8 cellular contexts compared by ENCODE assay signal in the genomic region with DNA sequence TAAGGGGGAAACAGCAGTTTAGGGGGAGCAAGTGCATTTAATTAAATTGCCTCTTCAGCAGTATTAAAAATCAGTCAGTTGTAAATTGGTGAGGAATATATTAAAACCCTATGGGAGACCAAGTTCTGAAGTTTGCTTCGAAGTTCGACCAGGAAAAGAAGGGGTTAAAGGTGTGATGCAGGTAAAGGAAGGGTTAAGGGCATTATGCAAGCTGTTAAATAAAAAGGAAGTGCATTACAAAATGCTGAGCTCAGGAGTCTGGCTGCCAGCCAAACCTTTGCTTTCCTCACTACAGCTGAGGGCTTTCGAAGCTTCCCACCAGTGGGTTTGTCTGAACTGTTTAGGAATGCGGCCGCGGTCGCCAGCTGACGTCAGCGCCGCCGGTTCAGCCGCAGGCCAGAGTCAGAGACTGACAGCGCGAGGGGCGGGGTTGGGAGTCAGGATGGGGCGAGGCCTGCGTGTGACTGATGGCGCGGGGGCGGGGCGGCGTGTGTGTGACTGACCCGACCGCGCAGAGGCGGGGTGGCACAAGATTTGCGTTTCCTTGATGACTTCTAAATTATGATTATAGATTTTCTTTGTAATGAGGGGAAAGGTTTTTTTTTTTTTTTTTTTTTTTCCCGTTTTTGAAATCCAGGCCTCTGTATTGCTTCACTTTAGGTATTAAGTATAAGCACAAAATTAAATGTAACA.
DNase-seq lines count a peak whose midpoint lies in the region; ATAC-seq, FAIRE-seq and TF ChIP-seq lines count a peak whose summit lies in the region.

No MANE protein-coding gene starts in this region.

- H3K27ac ChIP-seq in SU-DHL-6 (ENCODE audit: low read depth, low read length) (no peak overlapping the region), suprapubic skin (peak overlapping the region; percentile 11)

- H3K4me3 ChIP-seq in SU-DHL-6 (ENCODE audit: insufficient read depth, low read length, poor library complexity, severe bottlenecking) (no peak overlapping the region), suprapubic skin (peak overlapping the region; percentile 5)

- peak; percentile 100 for ATAC-seq in HG02852 (IDR thresholded peaks at IDR 0.05; ENCODE audit: unreplicated experiment)
- peak; percentile 99 for ATAC-seq in activated naive CD8-positive, alpha-beta T cell treated with anti-CD3 and anti-CD28 coated beads, Interleukin-2, amount 10 ng/mL, durations not matched to agents 7 days and 5 days (ENCODE audit: low read depth)
- peak; percentile 99 for ATAC-seq in omental fat pad (ENCODE audit: low FRiP score)

- TF ChIP-seq EP300 in suprapubic skin (IDR thresholded peaks at IDR 0.05) = peak; percentile 71

- H3K27me3 Mint-ChIP-seq in activated naive CD8-positive, alpha-beta T cell treated with anti-CD3 and anti-CD28 coated beads, Interleukin-2, amount 10 ng/mL, durations not matched to agents 7 days and 5 days = peaks cover 2% of the 10 kb centered on the region
- peaks cover 3% of the 10 kb centered on the region for H3K27me3 Mint-ChIP-seq in glutamatergic neuron (ENCODE audit: unreplicated experiment)

- H3K36me3 ChIP-seq in SU-DHL-6 (ENCODE audit: low read length) (no peaks in the 10 kb centered on the region), suprapubic skin (no peaks in the 10 kb centered on the region)

- H3K27me3 ChIP-seq in SU-DHL-6 (ENCODE audit: low read length) (no peaks in the 10 kb centered on the region), suprapubic skin (no peaks in the 10 kb centered on the region)

- H4K20me1 ChIP-seq in SU-DHL-6 (ENCODE audit: low read depth, low read length) = peaks cover 13% of the 10 kb centered on the region

- no peaks in the 10 kb centered on the region for H3K9me2 ChIP-seq in SU-DHL-6 (replicated peaks; ENCODE audit: insufficient read depth, low read length)

- H3K27ac Mint-ChIP-seq in activated naive CD8-positive, alpha-beta T cell treated with anti-CD3 and anti-CD28 coated beads, Interleukin-2, amount 10 ng/mL, durations not matched to agents 7 days and 5 days = peak overlapping the region; percentile 67
- peak overlapping the region; percentile 62 for H3K27ac Mint-ChIP-seq in glutamatergic neuron (ENCODE audit: unreplicated experiment)

- DNase-seq in GM12891 (ENCODE audit: insufficient read length, low spot score) (peak; percentile 80), NCI-H1417 treated with DMSO at 0.1 percent for 48 hours (lab: John Stamatoyannopoulos, UW) (peak; percentile 63), glutamatergic neuron (peak; percentile 97), omental fat pad (ENCODE audit: low spot score) (peak; percentile 98), suprapubic skin (ENCODE audit: low spot score in 2 of 2) (peak; percentile 98 to 99)
- DNase-seq in activated naive CD8-positive, alpha-beta T cell treated with anti-CD3 and anti-CD28 coated beads, Interleukin-2, amount 10 ng/mL, durations not matched to agents 7 days and 5 days = peak; percentile 94

- H3K9ac ChIP-seq in SU-DHL-6 (ENCODE audit: low read length) = no peak overlapping the region

- H2AFZ ChIP-seq in SU-DHL-6 (ENCODE audit: low read depth, low read length, severe bottlenecking) = no peak overlapping the region

- WGBS in suprapubic skin = under 1% methylated on average over 28 of the region's 28 CpGs

- peaks cover 19% of the 10 kb centered on the region for H3K4me1 ChIP-seq in suprapubic skin

- no peaks in the 10 kb centered on the region for H3K79me2 ChIP-seq in SU-DHL-6 (ENCODE audit: insufficient read depth, low read length)

- H3K4me2 ChIP-seq in SU-DHL-6 (ENCODE audit: low read depth, low read length, poor library complexity, severe bottlenecking) = peak overlapping the region; percentile 63

- peak overlapping the region; percentile 70 for H3K4me3 Mint-ChIP-seq in activated naive CD8-positive, alpha-beta T cell treated with anti-CD3 and anti-CD28 coated beads, Interleukin-2, amount 10 ng/mL, durations not matched to agents 7 days and 5 days
- peak overlapping the region; percentile 75 for H3K4me3 Mint-ChIP-seq in glutamatergic neuron (ENCODE audit: unreplicated experiment)

- peaks cover 11% of the 10 kb centered on the region for H3K4me1 Mint-ChIP-seq in activated naive CD8-positive, alpha-beta T cell treated with anti-CD3 and anti-CD28 coated beads, Interleukin-2, amount 10 ng/mL, durations not matched to agents 7 days and 5 days
- H3K4me1 Mint-ChIP-seq in glutamatergic neuron (ENCODE audit: low read depth, unreplicated experiment) = peaks cover 14% of the 10 kb centered on the region

- TF ChIP-seq CTCF in SU-DHL-6 (IDR thresholded peaks at IDR 0.05; ENCODE audit: insufficient read depth, low read length, poor library complexity, severe bottlenecking) = no peak
- no peak for TF ChIP-seq CTCF in glutamatergic neuron (IDR thresholded peaks at IDR 0.05; ENCODE audit: partially characterized antibody, unreplicated experiment)
- TF ChIP-seq CTCF in omental fat pad (IDR thresholded peaks at IDR 0.05) = no peak
- TF ChIP-seq CTCF in suprapubic skin (IDR thresholded peaks at IDR 0.05) = no peak

- TF ChIP-seq POLR2A in GM12891 (IDR thresholded peaks at IDR 0.05; ENCODE audit: low read depth, low read length) (no peak), suprapubic skin (IDR thresholded peaks at IDR 0.05) (no peak)

- H3F3A ChIP-seq in SU-DHL-6 (ENCODE audit: insufficient read depth) = peaks cover 11% of the 10 kb centered on the region

- H3K9me3 ChIP-seq in SU-DHL-6 (ENCODE audit: insufficient read depth, low read length) = no peaks in the 10 kb centered on the region
- H3K9me3 ChIP-seq in suprapubic skin = no peaks in the 10 kb centered on the region

- H3K9me3 Mint-ChIP-seq in activated naive CD8-positive, alpha-beta T cell treated with anti-CD3 and anti-CD28 coated beads, Interleukin-2, amount 10 ng/mL, durations not matched to agents 7 days and 5 days = no peaks in the 10 kb centered on the region
- H3K9me3 Mint-ChIP-seq in glutamatergic neuron (ENCODE audit: unreplicated experiment) = peaks cover 4% of the 10 kb centered on the region

- peaks cover under 1% of the 10 kb centered on the region for H3K36me3 Mint-ChIP-seq in activated naive CD8-positive, alpha-beta T cell treated with anti-CD3 and anti-CD28 coated beads, Interleukin-2, amount 10 ng/mL, durations not matched to agents 7 days and 5 days
- no peaks in the 10 kb centered on the region for H3K36me3 Mint-ChIP-seq in glutamatergic neuron (ENCODE audit: unreplicated experiment)

- peak; percentile 97 for FAIRE-seq in GM12891 (lab: Jason Lieb, UNC)

- POLR2A ChIA-PET in activated naive CD8-positive, alpha-beta T cell treated with anti-CD3 and anti-CD28 coated beads, Interleukin-2, amount 10 ng/mL, durations not matched to agents 7 days and 5 days (lab: Charles Lee) = interaction anchor here (1.9 kb wide), 1 partner anchor 77 kb away, joined by 9 read pairs; a partner anchor contains a TSS

TF ChIP-seq in GM12891, 5 proteins besides CTCF, POLR2A, EP300 and RAD21:
- TF ChIP-seq SPI1 (IDR thresholded peaks at IDR 0.05; ENCODE audit: low read depth, low read length) (peak; percentile 93), POU2F2 (IDR thresholded peaks at IDR 0.05; ENCODE audit: low read depth, low read length) (peak; percentile 42; the same call in 1 of the 2 replicates), TAF1 (IDR thresholded peaks at IDR 0.05; ENCODE audit: low read depth, low read length) (no peak)
